Comparison of ENCODE assay signal across 12 cellular contexts in the genomic region with DNA sequence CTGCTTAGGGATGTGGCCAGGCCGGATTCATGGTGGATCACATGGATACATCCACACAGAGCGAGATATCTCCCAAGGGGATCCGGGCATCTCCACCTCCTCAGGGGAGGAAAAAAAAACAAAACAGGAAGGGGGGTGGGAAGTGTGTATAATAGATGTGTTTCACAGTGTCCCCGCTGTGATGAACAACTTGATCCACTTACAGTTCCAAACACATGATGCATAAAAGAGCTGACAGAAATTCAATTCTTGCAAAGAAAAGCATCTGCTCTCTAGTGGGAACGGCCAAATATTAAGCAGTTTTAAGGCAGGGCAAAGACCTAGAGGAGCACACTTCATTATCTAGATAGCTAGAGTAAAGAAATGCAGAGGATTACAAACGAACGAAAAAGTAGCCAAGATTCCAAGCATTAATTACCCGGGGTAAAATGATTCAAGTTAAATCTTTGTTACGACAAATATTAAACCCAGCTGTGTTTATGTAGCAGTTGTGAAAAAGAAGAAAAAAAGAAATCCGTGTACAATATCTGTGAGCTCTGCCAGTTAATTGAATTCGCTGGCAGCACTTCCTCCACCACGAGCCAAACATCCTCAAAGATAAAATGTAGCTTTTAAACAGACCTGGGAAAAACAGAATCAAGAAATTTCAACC.
DNase-seq lines count a peak whose midpoint lies in the region; ATAC-seq and TF ChIP-seq lines count a peak whose summit lies in the region.
"Had no signal": no experiment of that assay in that cellular context is flagged by ENCODE, and none has a peak within 500 bp of the region (broad histone marks: within the 10 kb centered on the region; RNA-seq: fewer than 3 reads in every experiment).

No MANE protein-coding gene starts in this region.

- H3K4me3 ChIP-seq in mesendoderm (ENCODE audit: low read length) = no peak overlapping the region
- H3K4me3 ChIP-seq: ascending aorta, neural progenitor cell, uterus had no signal

- H3K27ac Mint-ChIP-seq in natural killer cell treated with Interleukin-12 subunit alpha and Interleukin-12 subunit beta and Interleukin-15 and Interleukin-18, amount 100 ng/mL, for 72 hours = no peak overlapping the region
- H3K27ac Mint-ChIP-seq in natural killer cell = no peak overlapping the region
- H3K27ac Mint-ChIP-seq in activated T-helper 1 cell treated with anti-CD3 and anti-CD28 coated beads, Interleukin-12 subunit alpha, Interleukin-12 subunit beta, Interleukin-2, Interleukin-4 antibody, amounts not matched to agents 30 ng/mL and 10 ng/mL and 1 ng/mL, durations not matched to agents 14 hours and 24 hours and 36 hours = no peak overlapping the region
- H3K27ac Mint-ChIP-seq: neural progenitor cell; T-helper 1 cell treated with Interleukin-12 subunit alpha and Interleukin-12 subunit beta and Interleukin-4 antibody, amounts not matched to agents 30 μg/mL and 1 μg/mL, for 36 hours had no signal

- H3K23ac ChIP-seq in mesendoderm (ENCODE audit: low read length) = no peak overlapping the region

- H2BK120ac ChIP-seq in mesendoderm (ENCODE audit: low read depth, low read length) = no peak overlapping the region

- TF ChIP-seq CTCF in natural killer cell (IDR thresholded peaks at IDR 0.05) = no peak

- no peak overlapping the region for H4K8ac ChIP-seq in mesendoderm (ENCODE audit: low read depth, low read length)

- no peak overlapping the region for H3K27ac ChIP-seq in mesendoderm (ENCODE audit: low read depth, low read length)
- H3K27ac ChIP-seq: ascending aorta, neural progenitor cell had no signal

- H3K56ac ChIP-seq in mesendoderm (ENCODE audit: low read length) = no peak overlapping the region

- peak; percentile 25 for DNase-seq in natural killer cell treated with Interleukin-12 subunit alpha and Interleukin-12 subunit beta and Interleukin-15 and Interleukin-18, amount 100 ng/mL, for 72 hours (ENCODE audit: low spot score)
- DNase-seq in natural killer cell (no peak), brain pericyte (ENCODE audit: low read depth, low spot score) (peak; percentile 79), left kidney (ENCODE audit: low read depth, low spot score) (peak; percentile 57), mesendoderm (no peak)
- DNase-seq in stimulated activated CD4-positive, alpha-beta T cell treated with anti-CD3 and anti-CD28 coated beads, Interleukin-2, amount 100 ng/mL, for 48 hours = no peak
- no peak for DNase-seq in activated effector memory CD4-positive, alpha-beta T cell treated with anti-CD3 and anti-CD28 coated beads, Interleukin-2, amount 50 U/mL, for 16 hours
- DNase-seq in activated T-helper 1 cell treated with anti-CD3 and anti-CD28 coated beads, Interleukin-12 subunit alpha, Interleukin-12 subunit beta, Interleukin-2, Interleukin-4 antibody, amounts not matched to agents 30 ng/mL and 10 ng/mL and 1 ng/mL, durations not matched to agents 14 hours and 24 hours and 36 hours (ENCODE audit: low spot score) = no peak

- no peak overlapping the region for H3K9ac ChIP-seq in mesendoderm (ENCODE audit: low read length)
- H3K9ac ChIP-seq: neural progenitor cell had no signal

- no peak overlapping the region for H2BK15ac ChIP-seq in mesendoderm (replicated peaks; ENCODE audit: low read depth)

- H3K18ac ChIP-seq in mesendoderm (ENCODE audit: low read length) = no peak overlapping the region

- no peaks in the 10 kb centered on the region for H3K9me3 Mint-ChIP-seq in natural killer cell treated with Interleukin-12 subunit alpha and Interleukin-12 subunit beta and Interleukin-15 and Interleukin-18, amount 100 ng/mL, for 72 hours
- no peaks in the 10 kb centered on the region for H3K9me3 Mint-ChIP-seq in natural killer cell
- no peaks in the 10 kb centered on the region for H3K9me3 Mint-ChIP-seq in activated T-helper 1 cell treated with anti-CD3 and anti-CD28 coated beads, Interleukin-12 subunit alpha, Interleukin-12 subunit beta, Interleukin-2, Interleukin-4 antibody, amounts not matched to agents 30 ng/mL and 10 ng/mL and 1 ng/mL, durations not matched to agents 14 hours and 24 hours and 36 hours
- H3K9me3 Mint-ChIP-seq: neural progenitor cell; T-helper 1 cell treated with Interleukin-12 subunit alpha and Interleukin-12 subunit beta and Interleukin-4 antibody, amounts not matched to agents 30 μg/mL and 1 μg/mL, for 36 hours had no signal

- no peaks in the 10 kb centered on the region for H3K79me1 ChIP-seq in mesendoderm (ENCODE audit: low read length)

- no CpG with 5 or more reads among the region's 12 CpGs for WGBS in mesendoderm (ENCODE audit: extremely low coverage, insufficient coverage, low lambda C conversion rate)

- H3K4me3 Mint-ChIP-seq in natural killer cell treated with Interleukin-12 subunit alpha and Interleukin-12 subunit beta and Interleukin-15 and Interleukin-18, amount 100 ng/mL, for 72 hours = no peak overlapping the region
- H3K4me3 Mint-ChIP-seq in natural killer cell = no peak overlapping the region
- H3K4me3 Mint-ChIP-seq in activated T-helper 1 cell treated with anti-CD3 and anti-CD28 coated beads, Interleukin-12 subunit alpha, Interleukin-12 subunit beta, Interleukin-2, Interleukin-4 antibody, amounts not matched to agents 30 ng/mL and 10 ng/mL and 1 ng/mL, durations not matched to agents 14 hours and 24 hours and 36 hours = no peak overlapping the region
- H3K4me3 Mint-ChIP-seq: neural progenitor cell; T-helper 1 cell treated with Interleukin-12 subunit alpha and Interleukin-12 subunit beta and Interleukin-4 antibody, amounts not matched to agents 30 μg/mL and 1 μg/mL, for 36 hours had no signal

- ATAC-seq in natural killer cell treated with Interleukin-12 subunit alpha and Interleukin-12 subunit beta and Interleukin-15 and Interleukin-18, amount 100 ng/mL, for 72 hours = no peak
- ATAC-seq in natural killer cell = no peak

- no peaks in the 10 kb centered on the region for H3K27me3 ChIP-seq in mesendoderm (ENCODE audit: insufficient read depth, low read length, poor library complexity)
- H3K27me3 ChIP-seq: ascending aorta, neural progenitor cell, uterus had no signal

- H3K36me3 ChIP-seq in mesendoderm (ENCODE audit: control insufficient read depth, insufficient read depth, low read length) = no peaks in the 10 kb centered on the region
- H3K36me3 ChIP-seq: ascending aorta, neural progenitor cell, uterus had no signal

- H3K4me1 ChIP-seq in mesendoderm (ENCODE audit: control insufficient read depth, low read depth, low read length) = no peaks in the 10 kb centered on the region
- H3K4me1 ChIP-seq: ascending aorta, uterus had no signal

- intact Hi-C loops in natural killer cell (cut with micrococcal nuclease) = no loop called here
- intact Hi-C loops in activated T-helper 1 cell treated with anti-CD3 and anti-CD28 coated beads, Interleukin-12 subunit alpha, Interleukin-12 subunit beta, Interleukin-2, Interleukin-4 antibody, amounts not matched to agents 30 ng/mL and 10 ng/mL and 1 ng/mL, durations not matched to agents 14 hours and 24 hours and 36 hours (cut with micrococcal nuclease) = no loop called here

- H3K4ac ChIP-seq in mesendoderm (ENCODE audit: low read depth, low read length) = no peak overlapping the region

- H3K4me1 Mint-ChIP-seq in natural killer cell treated with Interleukin-12 subunit alpha and Interleukin-12 subunit beta and Interleukin-15 and Interleukin-18, amount 100 ng/mL, for 72 hours (ENCODE audit: low read depth in 2 of 2) = peaks cover 3 to 8% of the 10 kb centered on the region in 2 donors
- peaks cover 0 to 4% of the 10 kb centered on the region in 2 donors for H3K4me1 Mint-ChIP-seq in natural killer cell
- peaks cover 6% of the 10 kb centered on the region for H3K4me1 Mint-ChIP-seq in activated T-helper 1 cell treated with anti-CD3 and anti-CD28 coated beads, Interleukin-12 subunit alpha, Interleukin-12 subunit beta, Interleukin-2, Interleukin-4 antibody, amounts not matched to agents 30 ng/mL and 10 ng/mL and 1 ng/mL, durations not matched to agents 14 hours and 24 hours and 36 hours (ENCODE audit: low read depth)

- H2AK5ac ChIP-seq in mesendoderm (ENCODE audit: low read length) = no peak overlapping the region

- H3K36me3 Mint-ChIP-seq in natural killer cell treated with Interleukin-12 subunit alpha and Interleukin-12 subunit beta and Interleukin-15 and Interleukin-18, amount 100 ng/mL, for 72 hours = no peaks in the 10 kb centered on the region
- no peaks in the 10 kb centered on the region for H3K36me3 Mint-ChIP-seq in natural killer cell
- H3K36me3 Mint-ChIP-seq in activated T-helper 1 cell treated with anti-CD3 and anti-CD28 coated beads, Interleukin-12 subunit alpha, Interleukin-12 subunit beta, Interleukin-2, Interleukin-4 antibody, amounts not matched to agents 30 ng/mL and 10 ng/mL and 1 ng/mL, durations not matched to agents 14 hours and 24 hours and 36 hours (ENCODE audit: low read depth) = no peaks in the 10 kb centered on the region

- H3K27me3 Mint-ChIP-seq in natural killer cell treated with Interleukin-12 subunit alpha and Interleukin-12 subunit beta and Interleukin-15 and Interleukin-18, amount 100 ng/mL, for 72 hours = no peaks in the 10 kb centered on the region
- no peaks in the 10 kb centered on the region for H3K27me3 Mint-ChIP-seq in natural killer cell (ENCODE audit: low read depth in 2 of 2)
- no peaks in the 10 kb centered on the region for H3K27me3 Mint-ChIP-seq in activated T-helper 1 cell treated with anti-CD3 and anti-CD28 coated beads, Interleukin-12 subunit alpha, Interleukin-12 subunit beta, Interleukin-2, Interleukin-4 antibody, amounts not matched to agents 30 ng/mL and 10 ng/mL and 1 ng/mL, durations not matched to agents 14 hours and 24 hours and 36 hours (ENCODE audit: insufficient read depth)

- H3K79me2 ChIP-seq in mesendoderm (ENCODE audit: control insufficient read depth, insufficient read depth, low read length) = no peaks in the 10 kb centered on the region

- no peak overlapping the region for H2BK5ac ChIP-seq in mesendoderm (ENCODE audit: low read length)

- no peak overlapping the region for H4K5ac ChIP-seq in mesendoderm (ENCODE audit: low read length)

- H3K4me2 ChIP-seq in mesendoderm (ENCODE audit: low read length) = no peak overlapping the region
- H3K4me2 ChIP-seq: neural progenitor cell had no signal

Comparison
In these comparisons a context has a peak if more than half of its experiments do, and no peak if none do; other contexts are left out.
1. DNase-seq: peak in natural killer cell treated with Interleukin-12 subunit alpha and Interleukin-12 subunit beta and Interleukin-15 and Interleukin-18, amount 100 ng/mL, for 72 hours (single experiment), brain pericyte (single experiment) and left kidney (single experiment); none in natural killer cell (single experiment), mesendoderm (single experiment), stimulated activated CD4-positive, alpha-beta T cell treated with anti-CD3 and anti-CD28 coated beads, Interleukin-2, amount 100 ng/mL, for 48 hours (0 of 2), activated effector memory CD4-positive, alpha-beta T cell treated with anti-CD3 and anti-CD28 coated beads, Interleukin-2, amount 50 U/mL, for 16 hours (single experiment) and activated T-helper 1 cell treated with anti-CD3 and anti-CD28 coated beads, Interleukin-12 subunit alpha, Interleukin-12 subunit beta, Interleukin-2, Interleukin-4 antibody, amounts not matched to agents 30 ng/mL and 10 ng/mL and 1 ng/mL, durations not matched to agents 14 hours and 24 hours and 36 hours (single experiment).